ENCODE assay signal across 8 cellular contexts in the genomic region with DNA sequence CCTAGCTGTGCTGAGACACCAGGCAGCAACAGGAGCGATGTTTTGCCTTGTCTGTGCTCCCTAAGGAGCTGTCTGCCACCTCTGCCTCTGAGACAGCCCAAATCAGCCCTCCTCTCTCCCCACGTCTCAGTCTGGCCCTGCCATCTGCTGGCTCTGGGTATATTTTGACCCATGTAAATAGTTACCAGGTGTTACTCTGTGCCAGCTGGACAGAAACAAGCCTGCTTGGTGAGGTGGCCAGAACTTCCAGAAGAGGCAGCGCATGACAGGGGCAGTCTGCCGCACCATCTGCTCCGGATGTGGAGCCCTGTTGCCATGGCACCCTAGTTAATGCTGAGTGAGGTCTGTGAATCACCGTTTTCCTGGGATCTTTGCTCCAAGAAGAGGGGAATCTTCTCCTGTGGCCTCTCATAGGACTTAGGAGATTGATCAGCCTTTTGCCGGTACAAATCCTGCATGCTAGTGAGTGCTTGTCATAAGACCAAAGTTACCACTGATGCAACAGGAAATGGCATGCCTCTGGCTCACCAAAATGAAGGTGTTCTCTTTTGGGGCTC. TPM values are rescaled to one million over a fixed set of nuclear protein-coding genes. Genes with fewer than 3 reads are reported as not detected.
DNase-seq lines count a peak whose midpoint lies in the region; ATAC-seq and TF ChIP-seq lines count a peak whose summit lies in the region.

No MANE protein-coding gene starts in this region.

- H3K4me3 ChIP-seq in Peyer's patch: no peak overlapping the region
- no peak overlapping the region for H3K4me3 ChIP-seq in lower lobe of right lung
- no peak overlapping the region for H3K4me3 ChIP-seq in suprapubic skin

- peak overlapping the region in 3 of 4 donors; percentile 34 to 81 (median 79) for H3K27ac ChIP-seq in Peyer's patch
- H3K27ac ChIP-seq in cingulate gyrus (ENCODE audit: low read depth, low read length): peak overlapping the region; percentile 83
- H3K27ac ChIP-seq in lower lobe of right lung: peak overlapping the region; percentile 76
- H3K27ac ChIP-seq in suprapubic skin: peak overlapping the region; percentile 65

- H3K4me1 ChIP-seq in Peyer's patch (peaks cover 0 to 13% (median 3%) of the 10 kb centered on the region in 4 donors), lower lobe of right lung (peaks cover 52% of the 10 kb centered on the region), suprapubic skin (peaks cover 28% of the 10 kb centered on the region)

- 54% methylated on average over 4 of the region's 7 CpGs for WGBS in suprapubic skin

- DNase-seq in A172 (ENCODE audit: low spot score) (peak; percentile 98), Peyer's patch (peak in 1 of 3 donors; percentile 72), lower lobe of right lung (no peak), suprapubic skin (ENCODE audit: low spot score in 2 of 2) (no peak)

- no peak for TF ChIP-seq EP300 in suprapubic skin (IDR thresholded peaks at IDR 0.05)

- H3K9me3 ChIP-seq in Peyer's patch (no peaks in the 10 kb centered on the region), lower lobe of right lung (no peaks in the 10 kb centered on the region), suprapubic skin (no peaks in the 10 kb centered on the region)

- no peaks in the 10 kb centered on the region for H3K27me3 ChIP-seq in Peyer's patch
- no peaks in the 10 kb centered on the region for H3K27me3 ChIP-seq in lower lobe of right lung (ENCODE audit: low read depth)
- H3K27me3 ChIP-seq in suprapubic skin: no peaks in the 10 kb centered on the region

- H3K36me3 ChIP-seq in Peyer's patch (no peaks in the 10 kb centered on the region), lower lobe of right lung (no peaks in the 10 kb centered on the region), suprapubic skin (peaks cover 3% of the 10 kb centered on the region)

- no peak for TF ChIP-seq POLR2A in Peyer's patch (IDR thresholded peaks at IDR 0.05)
- no peak for TF ChIP-seq POLR2A in suprapubic skin (IDR thresholded peaks at IDR 0.05)

- intact Hi-C loops in lower lobe of right lung (cut with DNase I): no loop called here

- no peak for TF ChIP-seq CTCF in Peyer's patch (IDR thresholded peaks at IDR 0.05)
- TF ChIP-seq CTCF in lower lobe of right lung (IDR thresholded peaks at IDR 0.05): no peak
- TF ChIP-seq CTCF in suprapubic skin (IDR thresholded peaks at IDR 0.05): no peak

- peak; percentile 43 for ATAC-seq in HG02798 (IDR thresholded peaks at IDR 0.05; ENCODE audit: poor library complexity, unreplicated experiment)
- ATAC-seq in lower lobe of right lung: peak; percentile 40 to 58
- no peak for ATAC-seq in GM18861 (IDR thresholded peaks at IDR 0.05; ENCODE audit: unreplicated experiment)
- no peak for ATAC-seq in GM19324 (IDR thresholded peaks at IDR 0.05; ENCODE audit: low FRiP score, unreplicated experiment)

RNA-seq across cellular contexts. Expression of a gene that starts 31.8 kb away (rescaled TPM):
- total RNA-seq in A172 (2014; rRNA removed; shearing (Covaris generic)): 0.38 and 5.2 TPM in 2 replicates
- total RNA-seq in Peyer's patch (10 to 100 TPM in 3 of 4 donors, 1 to 10 TPM in 1; 9.1 to 15.5 (median 13.7) TPM), lower lobe of right lung (7.8 TPM), suprapubic skin (10 to 100 TPM; 19.0 to 35.5 (median 25.4) TPM)

RNA-seq across cellular contexts. Expression of a gene that starts 37.5 kb away (rescaled TPM):
- 4.8 and 6.2 TPM in 2 replicates for total RNA-seq in A172 (2014; rRNA removed; shearing (Covaris generic))
- total RNA-seq in Peyer's patch (1 to 10 TPM; 2.8 to 9.9 (median 7.7) TPM), lower lobe of right lung (37.0 TPM), suprapubic skin (100 to 1,000 TPM in 3 of 4 donors, 10 to 100 TPM in 1; 98.5 to 217 (median 191) TPM)

RNA-seq across cellular contexts. Expression of a gene that starts 46.1 kb away (rescaled TPM):
- total RNA-seq in A172 (2014; rRNA removed; shearing (Covaris generic)): 271 and 296 TPM in 2 replicates
- total RNA-seq in Peyer's patch: 100 to 1,000 TPM in 1 of 4 donors, 10 to 100 TPM in 3; 46.4 to 105 (median 69.5) TPM
- 133 TPM for total RNA-seq in lower lobe of right lung
- 10 to 100 TPM; 38.2 to 61.4 (median 56.7) TPM for total RNA-seq in suprapubic skin

RNA-seq across cellular contexts. Expression of a gene that starts 52.8 kb away (rescaled TPM):
- total RNA-seq in A172 (2014; rRNA removed; shearing (Covaris generic)): 0.74 and 0.83 TPM in 2 replicates
- total RNA-seq in Peyer's patch (1 to 10 TPM in 1 of 4 donors, not detected in 3; 2.5 TPM), lower lobe of right lung (1.1 TPM), suprapubic skin (1 to 10 TPM in 1 of 4 donors, under 1 TPM in 3; 0.13 to 1.0 (median 0.39) TPM)

Comparison
In these comparisons a context has a peak if more than half of its experiments do, and no peak if none do; other contexts are left out.
1. ATAC-seq: peak in HG02798 (single experiment) and lower lobe of right lung (2 of 2); none in GM18861 (single experiment) and GM19324 (single experiment).
2. Peak in every context shown above with its lines, with median percentiles within 50 percentile points of each other: H3K27ac ChIP-seq.